ENCODE assay signal across 1 cellular context in the genomic region with DNA sequence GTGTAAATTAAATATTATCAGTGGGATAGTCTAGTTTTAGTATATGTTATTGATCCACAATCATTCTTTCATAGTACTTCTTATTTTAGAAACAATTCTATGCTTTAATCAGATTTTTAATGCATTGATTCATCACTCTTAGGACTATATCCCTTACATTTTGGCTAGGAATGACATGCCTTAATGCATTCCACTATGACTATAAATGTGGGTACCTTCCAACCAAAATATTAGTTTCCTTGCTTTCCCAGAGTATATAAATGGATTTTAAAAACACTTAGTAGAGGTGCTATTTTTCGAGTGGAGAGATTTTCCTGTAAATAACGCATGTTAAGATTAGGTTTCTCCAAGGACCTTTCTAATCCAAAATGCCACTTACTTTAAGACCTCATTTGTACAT.
TF ChIP-seq lines count a peak whose summit lies in the region.

No MANE protein-coding gene starts in this region.

TF ChIP-seq in IMR-90, 13 proteins besides CTCF, POLR2A, EP300 and RAD21:
- TF ChIP-seq MAFK (IDR thresholded peaks at IDR 0.05; ENCODE audit: low read depth, low read length) (no peak), RFX5 (IDR thresholded peaks at IDR 0.05; ENCODE audit: low read depth, low read length) (no peak), BHLHE40 (IDR thresholded peaks at IDR 0.05; ENCODE audit: low read depth, low read length) (no peak), SMC3 (IDR thresholded peaks at IDR 0.05; ENCODE audit: low read depth, low read length) (no peak), NFE2L2 (IDR thresholded peaks at IDR 0.05; ENCODE audit: low read depth, low read length) (no peak), FOS (IDR thresholded peaks at IDR 0.05; ENCODE audit: low read depth, low read length) (no peak), MAZ (IDR thresholded peaks at IDR 0.05; ENCODE audit: borderline replicate concordance, low read depth, low read length) (no peak), RCOR1 (IDR thresholded peaks at IDR 0.05; ENCODE audit: insufficient replicate concordance, low read length) (no peak), MXI1 (IDR thresholded peaks at IDR 0.05; ENCODE audit: borderline replicate concordance, low read depth, low read length) (no peak), CHD1 (IDR thresholded peaks at IDR 0.05; ENCODE audit: low read depth, low read length) (no peak), CEBPB (IDR thresholded peaks at IDR 0.05; ENCODE audit: low read depth, low read length) (no peak)
- TF ChIP-seq, protein P1, sequence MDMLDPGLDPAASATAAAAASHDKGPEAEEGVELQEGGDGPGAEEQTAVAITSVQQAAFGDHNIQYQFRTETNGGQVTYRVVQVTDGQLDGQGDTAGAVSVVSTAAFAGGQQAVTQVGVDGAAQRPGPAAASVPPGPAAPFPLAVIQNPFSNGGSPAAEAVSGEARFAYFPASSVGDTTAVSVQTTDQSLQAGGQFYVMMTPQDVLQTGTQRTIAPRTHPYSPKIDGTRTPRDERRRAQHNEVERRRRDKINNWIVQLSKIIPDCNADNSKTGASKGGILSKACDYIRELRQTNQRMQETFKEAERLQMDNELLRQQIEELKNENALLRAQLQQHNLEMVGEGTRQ (IDR thresholded peaks at IDR 0.05; ENCODE audit: low read depth, low read length) = no peak
- TF ChIP-seq, protein P2, sequence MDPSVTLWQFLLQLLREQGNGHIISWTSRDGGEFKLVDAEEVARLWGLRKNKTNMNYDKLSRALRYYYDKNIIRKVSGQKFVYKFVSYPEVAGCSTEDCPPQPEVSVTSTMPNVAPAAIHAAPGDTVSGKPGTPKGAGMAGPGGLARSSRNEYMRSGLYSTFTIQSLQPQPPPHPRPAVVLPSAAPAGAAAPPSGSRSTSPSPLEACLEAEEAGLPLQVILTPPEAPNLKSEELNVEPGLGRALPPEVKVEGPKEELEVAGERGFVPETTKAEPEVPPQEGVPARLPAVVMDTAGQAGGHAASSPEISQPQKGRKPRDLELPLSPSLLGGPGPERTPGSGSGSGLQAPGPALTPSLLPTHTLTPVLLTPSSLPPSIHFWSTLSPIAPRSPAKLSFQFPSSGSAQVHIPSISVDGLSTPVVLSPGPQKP (IDR thresholded peaks at IDR 0.05; ENCODE audit: borderline replicate concordance, low read depth, low read length) = no peak
